In genomic region chr10:35822316-35822715, GRCh38 we compare ENCODE assay signal across 8 cellular contexts.
DNase-seq lines count a peak whose midpoint lies in the region; TF ChIP-seq lines count a peak whose summit lies in the region.

No MANE protein-coding gene starts in this region.

- no peak overlapping the region for H4K91ac ChIP-seq in mesenchymal stem cell (ENCODE audit: low read length)

- H3K14ac ChIP-seq in mesenchymal stem cell (ENCODE audit: low read length in 2 of 2) = no peak overlapping the region

- no peak overlapping the region for H3K4ac ChIP-seq in mesenchymal stem cell (ENCODE audit: low read depth in 1 of 2, low read length in 2 of 2)

- peak; percentile 44 for TF ChIP-seq CTCF in AG04449 (IDR thresholded peaks at IDR 0.05; ENCODE audit: insufficient read depth, low read length, missing control alignments)
- peak; percentile 19 for TF ChIP-seq CTCF in coronary artery (IDR thresholded peaks at IDR 0.05)
- no peak for TF ChIP-seq CTCF in GM13977 (IDR thresholded peaks at IDR 0.05; ENCODE audit: extremely low read depth, insufficient read depth, missing control alignments)

- no peak overlapping the region for H2BK5ac ChIP-seq in mesenchymal stem cell (ENCODE audit: low read depth, low read length, poor library complexity, severe bottlenecking)

- no peak overlapping the region for H4K8ac ChIP-seq in mesenchymal stem cell (ENCODE audit: low read length)

- in situ Hi-C loops in KBM-7 (cut with MboI; ENCODE audit: low pct_unique_long_range_greater_than_20kb, low sequenced_read_pairs) = no loop called here
- in situ Hi-C loops in GM13977 (cut with MboI; ENCODE audit: low pct_unique_long_range_greater_than_20kb, low sequenced_read_pairs, unreplicated experiment) = no loop called here

- H3K18ac ChIP-seq in mesenchymal stem cell (ENCODE audit: low read depth in 1 of 2, low read length in 2 of 2) = peak overlapping the region in 1 of 2 experiments; percentile 46

- peak; percentile 12 for DNase-seq in AG04449 (ENCODE audit: low read depth, low spot score)
- DNase-seq in KBM-7 = peak; percentile 8
- peak; percentile 95 for DNase-seq in coronary artery (ENCODE audit: low spot score)
- DNase-seq in mesenchymal stem cell = peak; percentile 76
- DNase-seq in KG1 (lab: John Stamatoyannopoulos, UW) = no peak
- DNase-seq in GM13977 (ENCODE audit: low spot score) = no peak
- no peak for DNase-seq in NCI-H526 (lab: John Stamatoyannopoulos, UW)
- DNase-seq in activated effector memory CD4-positive, alpha-beta T cell treated with anti-CD3 and anti-CD28 coated beads, Interleukin-2, amount 50 U/mL, for 16 hours = no peak

- H3K79me1 ChIP-seq in mesenchymal stem cell (replicated peaks; ENCODE audit: low read length, poor library complexity, severe bottlenecking) = no peaks in the 10 kb centered on the region

- H3K4me1 ChIP-seq in mesenchymal stem cell (ENCODE audit: control insufficient read depth, insufficient read depth, low read depth, low read length) = peaks cover 3% of the 10 kb centered on the region

- H2BK12ac ChIP-seq in mesenchymal stem cell (ENCODE audit: low read length in 2 of 2) = peak overlapping the region in 1 of 2 experiments; percentile 6

- 21% methylated on average over 8 of the region's 9 CpGs for WGBS in mesenchymal stem cell

- H3K23ac ChIP-seq in mesenchymal stem cell (ENCODE audit: low read length in 2 of 2) = no peak overlapping the region

- CTCF ChIA-PET in AG04449 (lab: Yijun Ruan, JAX) = interaction anchor here (0.8 to 1.7 kb wide), 5 partner anchors 9 to 169 kb away, joined by 3 to 5 read pairs (median 3); no protein-coding TSS in a partner anchor

- H2BK15ac ChIP-seq in mesenchymal stem cell (ENCODE audit: low read depth, poor library complexity, severe bottlenecking) = no peak overlapping the region

- H3K27me3 ChIP-seq in mesenchymal stem cell (ENCODE audit: control insufficient read depth in 1 of 2, insufficient read depth in 1 of 2, low read length in 2 of 2) = no peaks in the 10 kb centered on the region

- H3K9ac ChIP-seq in mesenchymal stem cell (ENCODE audit: low read length) = peak overlapping the region; percentile 16

- no peak overlapping the region for H2AFZ ChIP-seq in mesenchymal stem cell (ENCODE audit: low read depth, low read length)

- H3K36me3 ChIP-seq in mesenchymal stem cell (ENCODE audit: control insufficient read depth in 1 of 2, insufficient read depth in 2 of 2, low read depth in 1 of 2, low read length in 2 of 2) = no peaks in the 10 kb centered on the region

- H3K9me3 ChIP-seq in mesenchymal stem cell (ENCODE audit: control insufficient read depth, low read length) = no peaks in the 10 kb centered on the region

- H2AK5ac ChIP-seq in mesenchymal stem cell (ENCODE audit: low read length, severe bottlenecking) = no peak overlapping the region

- H3K27ac ChIP-seq in coronary artery = peak overlapping the region; percentile 50 to 76
- H3K27ac ChIP-seq in mesenchymal stem cell (ENCODE audit: low read length, poor library complexity, severe bottlenecking) = no peak overlapping the region

- POLR2A ChIA-PET in AG04449 (lab: Yijun Ruan, JAX) = interaction anchor here (0.6 kb wide), 1 partner anchor 24 kb away, joined by 3 read pairs; no protein-coding TSS in a partner anchor

- no peak overlapping the region for H3K4me2 ChIP-seq in mesenchymal stem cell (ENCODE audit: low read length, poor library complexity, severe bottlenecking)

- H2BK120ac ChIP-seq in mesenchymal stem cell (ENCODE audit: low read depth, low read length) = no peak overlapping the region

- H3K4me3 ChIP-seq in AG04449 (ENCODE audit: low read depth, low read length) = no peak overlapping the region
- no peak overlapping the region for H3K4me3 ChIP-seq in coronary artery
- H3K4me3 ChIP-seq in mesenchymal stem cell (ENCODE audit: insufficient read depth in 1 of 2, low read depth in 1 of 2, low read length in 2 of 2) = no peak overlapping the region

Comparison
In these comparisons a context has a peak if more than half of its experiments do, and no peak if none do; other contexts are left out.
1. DNase-seq: peak in AG04449 (single experiment), KBM-7 (single experiment), coronary artery (single experiment) and mesenchymal stem cell (single experiment); none in KG1 (single experiment), GM13977 (single experiment), NCI-H526 (0 of 2) and activated effector memory CD4-positive, alpha-beta T cell treated with anti-CD3 and anti-CD28 coated beads, Interleukin-2, amount 50 U/mL, for 16 hours (single experiment).